ENCODE assay signal across 1 cellular context in the genomic region with DNA sequence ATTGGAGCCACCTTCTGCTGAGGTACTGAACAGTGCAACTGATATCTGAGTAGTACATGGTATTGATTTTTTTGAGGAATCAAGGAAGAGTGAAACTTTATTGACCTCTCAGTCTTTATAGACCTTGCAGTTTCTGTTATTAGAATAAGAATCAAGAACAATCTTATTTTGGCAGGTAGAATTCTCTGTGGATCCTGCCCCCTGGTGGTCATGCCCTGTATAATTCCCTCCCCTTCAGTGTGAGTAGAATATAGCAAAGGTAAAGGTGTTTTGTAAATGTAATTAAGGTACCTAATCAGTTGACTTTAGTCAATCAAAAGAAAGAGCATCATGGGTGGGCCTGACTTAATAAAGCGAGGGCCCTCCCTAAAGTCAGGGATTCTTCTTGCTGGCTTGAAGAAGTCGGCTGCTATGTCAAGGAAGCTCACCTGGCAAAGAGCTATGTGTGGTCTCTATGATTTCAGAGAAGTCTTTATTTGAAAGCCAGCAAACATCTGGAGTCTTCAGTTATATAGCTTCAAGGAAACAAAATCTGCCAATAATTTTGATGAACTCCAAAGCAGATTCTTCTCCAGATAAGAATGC.
TF ChIP-seq lines count a peak whose summit lies in the region.

No MANE protein-coding gene starts in this region.

TF ChIP-seq in GM23338, 12 proteins besides CTCF, POLR2A, EP300 and RAD21 (continued from another document):
- no peak for TF ChIP-seq EZH2phosphoT487 (IDR thresholded peaks at IDR 0.05; ENCODE audit: unreplicated experiment)
- TF ChIP-seq STAT1 (IDR thresholded peaks at IDR 0.05; ENCODE audit: unreplicated experiment), result no peak
- TF ChIP-seq NANOG (IDR thresholded peaks at IDR 0.05; ENCODE audit: borderline replicate concordance), result no peak
- no peak for TF ChIP-seq ZNF114 (CRISPR knock-in tag; IDR thresholded peaks at IDR 0.05)
- no peak for TF ChIP-seq JUNB (IDR thresholded peaks at IDR 0.05; ENCODE audit: unreplicated experiment)
